Comparison of ENCODE assay signal across 27 cellular contexts in genomic region chrX:129750971-129751370, GRCh38. TPM values are rescaled to one million over a fixed set of nuclear protein-coding genes. Genes with fewer than 3 reads are reported as not detected.
"Had no signal": no experiment of that assay in that cellular context is flagged by ENCODE, and none has a peak within 500 bp of the region (broad histone marks: within the 10 kb centered on the region; RNA-seq: fewer than 3 reads in every experiment).

No MANE protein-coding gene starts in this region.

- H3K4me2 ChIP-seq: smooth muscle cell had no signal

- H3K36me3 ChIP-seq: adrenal gland, heart left ventricle, left ventricle myocardium inferior, ovary, tibial nerve had no signal

- H3K27ac ChIP-seq: adrenal gland, foreskin keratinocyte, heart left ventricle, left ventricle myocardium inferior, ovary, psoas muscle, tibial nerve had no signal

- FAIRE-seq: astrocyte had no signal

- ATAC-seq: activated CD8-positive, alpha-beta T cell treated with anti-CD3 and anti-CD28 coated beads for 36 hours; activated T-cell treated with anti-CD3 and anti-CD28 coated beads, Interleukin-2, amount 50 U/mL, for 72 hours; effector memory CD8-positive, alpha-beta T cell; foreskin keratinocyte; heart left ventricle; mucosa of descending colon; psoas muscle had no signal

- H3K27me3 ChIP-seq: foreskin keratinocyte, ovary had no signal

- H3K9me3 ChIP-seq: adrenal gland, heart left ventricle, left ventricle myocardium inferior, mucosa of descending colon, ovary, psoas muscle, tibial nerve had no signal

- H3K4me1 ChIP-seq: adrenal gland, foreskin keratinocyte, left ventricle myocardium inferior, psoas muscle, tibial nerve had no signal

- H3K4me3 ChIP-seq: adrenal gland, heart left ventricle, left ventricle myocardium inferior, mucosa of descending colon, ovary, psoas muscle, smooth muscle cell, tibial nerve had no signal

- DNase-seq: activated B cell treated with CpG ODN at 0.5 μM for 24 hours; activated CD4-positive, alpha-beta T cell treated with anti-CD3 and anti-CD28 coated beads, Interleukin-2, amount 50 U/mL, for 1 hour; activated CD8-positive, alpha-beta T cell treated with anti-CD3 and anti-CD28 coated beads for 36 hours; activated naive CD4-positive, alpha-beta T cell; activated T-cell treated with anti-CD3 and anti-CD28 coated beads, Interleukin-2, amount 50 U/mL, for 72 hours; adrenal gland; caudate nucleus; cortex of kidney; effector memory CD8-positive, alpha-beta T cell; foreskin keratinocyte; heart left ventricle; left ventricle myocardium inferior; mucosa of descending colon; ovary; stimulated activated CD4-positive, alpha-beta T cell treated with anti-CD3 and anti-CD28 coated beads, Interleukin-1b, Interleukin-23, amount 100 ng/mL, for 48 hours; stimulated activated CD4-positive, alpha-beta T cell treated with anti-CD3 and anti-CD28 coated beads, Interleukin-4, amount 100 ng/mL, for 4 hours; stimulated activated CD8-positive, alpha-beta memory T cell treated with anti-CD3 and anti-CD28 coated beads, Interleukin-4, amount 100 ng/mL, for 48 hours; stimulated activated naive CD4-positive, alpha-beta T cell; T-helper 2 cell had no signal

RNA-seq across cellular contexts. Expression of gene XPNPEP2, which starts 12.2 kb away (rescaled TPM):
- total RNA-seq: astrocyte, chondrocyte, foreskin keratinocyte, lung microvascular endothelial cell, myocyte had no signal
- polyA plus RNA-seq: foreskin keratinocyte had no signal

RNA-seq across cellular contexts. Expression of gene SASH3, which starts 28.8 kb away (rescaled TPM):
- total RNA-seq: astrocyte, chondrocyte, fibroblast of lung, foreskin keratinocyte, lung microvascular endothelial cell, myocyte, smooth muscle cell had no signal
- polyA plus RNA-seq: fibroblast of lung, foreskin keratinocyte, smooth muscle cell had no signal
